ENCODE assay signal across 8 cellular contexts in the genomic region with DNA sequence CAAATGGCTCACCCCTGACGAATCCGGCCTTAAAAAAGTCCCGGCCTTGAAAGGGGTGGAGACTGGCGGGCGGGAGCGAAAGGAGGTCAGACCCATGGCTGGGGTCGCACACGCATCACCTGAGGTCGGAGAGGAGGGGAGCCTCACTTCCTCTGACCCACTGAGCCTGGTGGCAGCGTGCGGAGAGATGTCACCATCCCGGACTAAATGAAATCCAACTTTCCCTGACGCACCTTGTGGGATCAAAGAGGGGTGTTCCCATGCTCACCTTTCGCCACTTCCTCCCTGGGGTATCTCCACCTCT. TPM values are rescaled to one million over a fixed set of nuclear protein-coding genes. Genes with fewer than 3 reads are reported as not detected.
A peak's percentile ranks its signal among the peaks of the same experiment; 100 is the strongest.
DNase-seq lines count a peak whose midpoint lies in the region; ATAC-seq and TF ChIP-seq lines count a peak whose summit lies in the region.

No MANE protein-coding gene starts in this region.

- H3K27me3 ChIP-seq in GM23248 (replicated peaks; ENCODE audit: insufficient read depth): no peaks in the 10 kb centered on the region
- no peaks in the 10 kb centered on the region for H3K27me3 ChIP-seq in esophagus (ENCODE audit: control insufficient read depth in 1 of 2, insufficient read depth in 2 of 2, low read length in 2 of 2)
- no peaks in the 10 kb centered on the region for H3K27me3 ChIP-seq in prostate gland (replicated peaks; ENCODE audit: insufficient read depth)

- H3K9me3 ChIP-seq in GM23248 (ENCODE audit: low read depth): no peaks in the 10 kb centered on the region
- no peaks in the 10 kb centered on the region for H3K9me3 ChIP-seq in esophagus (ENCODE audit: control insufficient read depth in 2 of 2, insufficient read depth in 1 of 2, low read depth in 1 of 2, low read length in 1 of 2)
- H3K9me3 ChIP-seq in prostate gland: no peaks in the 10 kb centered on the region

- peak overlapping the region; percentile 83 for H3K9ac ChIP-seq in GM23248

- peak overlapping the region; percentile 28 for H3K27ac ChIP-seq in GM23248
- peak overlapping the region; percentile 77 to 81 for H3K27ac ChIP-seq in esophagus (ENCODE audit: low read depth in 2 of 2, low read length in 1 of 2)
- peak overlapping the region; percentile 84 to 90 for H3K27ac ChIP-seq in prostate gland

- H3K4me2 ChIP-seq in GM23248 (ENCODE audit: unreplicated experiment): peak overlapping the region; percentile 76

- DNase-seq in GM23248: no peak
- no peak for DNase-seq in prostate gland (ENCODE audit: low spot score)
- DNase-seq in NCI-H82 treated with DMSO at 0.1 percent for 48 hours (lab: John Stamatoyannopoulos, UW; ENCODE audit: unreplicated experiment): no peak

- H2AFZ ChIP-seq in GM23248: peak overlapping the region; percentile 92

- no peaks in the 10 kb centered on the region for H3K36me3 ChIP-seq in GM23248 (ENCODE audit: low read depth)
- H3K36me3 ChIP-seq in esophagus (ENCODE audit: control insufficient read depth in 2 of 2, insufficient read depth in 2 of 2, low read length in 1 of 2): peaks cover 0 to 4% of the 10 kb centered on the region in 2 donors
- H3K36me3 ChIP-seq in prostate gland: no peaks in the 10 kb centered on the region

- peak overlapping the region; percentile 89 for H3K4me3 ChIP-seq in GM23248
- peak overlapping the region; percentile 81 to 84 for H3K4me3 ChIP-seq in esophagus (ENCODE audit: low read depth in 1 of 2, low read length in 2 of 2)
- H3K4me3 ChIP-seq in prostate gland: peak overlapping the region; percentile 59 to 87

- in situ Hi-C loops in GM23248 (cut with MboI): no loop called here

- WGBS in GM23248 (ENCODE audit: low coverage in 1 of 2, low lambda C conversion rate in 2 of 2, missing lambda C conversion rate in 2 of 2), 2 experiments: 2 to 3% methylated on average over 14 of the region's 14 CpGs
- 3% methylated on average over 14 of the region's 14 CpGs for WGBS in esophagus, 2 donors
- WGBS in prostate gland: 6% methylated on average over 14 of the region's 14 CpGs

- H3K79me2 ChIP-seq in GM23248 (ENCODE audit: insufficient read depth): peaks cover 38% of the 10 kb centered on the region

- no peaks in the 10 kb centered on the region for H3K9me2 ChIP-seq in GM23248 (ENCODE audit: insufficient read depth)

- ATAC-seq in SK-N-SH treated with all-trans-retinoic acid at 6 μM for 48 hours (peak; percentile 54; the same call in 2 of the 3 replicates), GM18519 (IDR thresholded peaks at IDR 0.05; ENCODE audit: low FRiP score, unreplicated experiment) (no peak), HG02885 (IDR thresholded peaks at IDR 0.05; ENCODE audit: poor library complexity, unreplicated experiment) (no peak), HG03097 (IDR thresholded peaks at IDR 0.05; ENCODE audit: low FRiP score, unreplicated experiment) (no peak)

- no peak for TF ChIP-seq POLR2A in prostate gland (IDR thresholded peaks at IDR 0.05)

- H3F3A ChIP-seq in GM23248 (ENCODE audit: insufficient read depth): 0 out of 2 replicates have a peak, but pooled peaks cover 8% of the 10 kb centered on the region

- intact Hi-C loops in prostate gland (cut with DNase I): no loop called here

- H3K4me1 ChIP-seq in GM23248 (ENCODE audit: insufficient read depth) (peaks cover 12% of the 10 kb centered on the region), esophagus (ENCODE audit: control insufficient read depth in 2 of 2, insufficient read depth in 2 of 2, low read length in 1 of 2) (peaks cover 0 to 11% of the 10 kb centered on the region in 2 donors), prostate gland (replicated peaks) (peaks cover 8% of the 10 kb centered on the region)

- H4K20me1 ChIP-seq in GM23248 (ENCODE audit: insufficient read depth): no peaks in the 10 kb centered on the region

- TF ChIP-seq CTCF in prostate gland (IDR thresholded peaks at IDR 0.05): no peak

TF ChIP-seq in SK-N-SH treated with all-trans-retinoic acid at 6 μM for 48 hours, 23 proteins besides CTCF, POLR2A, EP300 and RAD21 (continues in another document):
- TF ChIP-seq, protein P1, sequence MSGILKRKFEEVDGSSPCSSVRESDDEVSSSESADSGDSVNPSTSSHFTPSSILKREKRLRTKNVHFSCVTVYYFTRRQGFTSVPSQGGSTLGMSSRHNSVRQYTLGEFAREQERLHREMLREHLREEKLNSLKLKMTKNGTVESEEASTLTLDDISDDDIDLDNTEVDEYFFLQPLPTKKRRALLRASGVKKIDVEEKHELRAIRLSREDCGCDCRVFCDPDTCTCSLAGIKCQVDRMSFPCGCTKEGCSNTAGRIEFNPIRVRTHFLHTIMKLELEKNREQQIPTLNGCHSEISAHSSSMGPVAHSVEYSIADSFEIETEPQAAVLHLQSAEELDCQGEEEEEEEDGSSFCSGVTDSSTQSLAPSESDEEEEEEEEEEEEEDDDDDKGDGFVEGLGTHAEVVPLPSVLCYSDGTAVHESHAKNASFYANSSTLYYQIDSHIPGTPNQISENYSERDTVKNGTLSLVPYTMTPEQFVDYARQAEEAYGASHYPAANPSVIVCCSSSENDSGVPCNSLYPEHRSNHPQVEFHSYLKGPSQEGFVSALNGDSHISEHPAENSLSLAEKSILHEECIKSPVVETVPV (CRISPR knock-in tag; IDR thresholded peaks at IDR 0.05): no peak
- TF ChIP-seq GLIS3 (CRISPR knock-in tag; IDR thresholded peaks at IDR 0.05): no peak
- TF ChIP-seq ZFP30 (CRISPR knock-in tag; IDR thresholded peaks at IDR 0.05): no peak
- no peak for TF ChIP-seq SNAI2 (CRISPR knock-in tag; IDR thresholded peaks at IDR 0.05)
- TF ChIP-seq, protein P2, sequence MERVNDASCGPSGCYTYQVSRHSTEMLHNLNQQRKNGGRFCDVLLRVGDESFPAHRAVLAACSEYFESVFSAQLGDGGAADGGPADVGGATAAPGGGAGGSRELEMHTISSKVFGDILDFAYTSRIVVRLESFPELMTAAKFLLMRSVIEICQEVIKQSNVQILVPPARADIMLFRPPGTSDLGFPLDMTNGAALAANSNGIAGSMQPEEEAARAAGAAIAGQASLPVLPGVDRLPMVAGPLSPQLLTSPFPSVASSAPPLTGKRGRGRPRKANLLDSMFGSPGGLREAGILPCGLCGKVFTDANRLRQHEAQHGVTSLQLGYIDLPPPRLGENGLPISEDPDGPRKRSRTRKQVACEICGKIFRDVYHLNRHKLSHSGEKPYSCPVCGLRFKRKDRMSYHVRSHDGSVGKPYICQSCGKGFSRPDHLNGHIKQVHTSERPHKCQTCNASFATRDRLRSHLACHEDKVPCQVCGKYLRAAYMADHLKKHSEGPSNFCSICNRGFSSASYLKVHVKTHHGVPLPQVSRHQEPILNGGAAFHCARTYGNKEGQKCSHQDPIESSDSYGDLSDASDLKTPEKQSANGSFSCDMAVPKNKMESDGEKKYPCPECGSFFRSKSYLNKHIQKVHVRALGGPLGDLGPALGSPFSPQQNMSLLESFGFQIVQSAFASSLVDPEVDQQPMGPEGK (CRISPR knock-in tag; IDR thresholded peaks at IDR 0.05; ENCODE audit: borderline replicate concordance): no peak
- no peak for TF ChIP-seq RARB (CRISPR knock-in tag; IDR thresholded peaks at IDR 0.05)
- TF ChIP-seq ESRRG (CRISPR knock-in tag; IDR thresholded peaks at IDR 0.05): no peak
- no peak for TF ChIP-seq ZNF565 (CRISPR knock-in tag; conservative IDR thresholded peaks at IDR 0.05; ENCODE audit: low read depth)
- no peak for TF ChIP-seq TOX (CRISPR knock-in tag; IDR thresholded peaks at IDR 0.05; ENCODE audit: borderline replicate concordance)
- TF ChIP-seq OSR1 (CRISPR knock-in tag; IDR thresholded peaks at IDR 0.05): no peak
- TF ChIP-seq BACH2 (CRISPR knock-in tag; IDR thresholded peaks at IDR 0.05; ENCODE audit: borderline replicate concordance): no peak
- TF ChIP-seq PPARA (CRISPR knock-in tag; IDR thresholded peaks at IDR 0.05; ENCODE audit: borderline replicate concordance): no peak
- no peak for TF ChIP-seq ISL1 (CRISPR knock-in tag; IDR thresholded peaks at IDR 0.05)
- TF ChIP-seq, protein P3, sequence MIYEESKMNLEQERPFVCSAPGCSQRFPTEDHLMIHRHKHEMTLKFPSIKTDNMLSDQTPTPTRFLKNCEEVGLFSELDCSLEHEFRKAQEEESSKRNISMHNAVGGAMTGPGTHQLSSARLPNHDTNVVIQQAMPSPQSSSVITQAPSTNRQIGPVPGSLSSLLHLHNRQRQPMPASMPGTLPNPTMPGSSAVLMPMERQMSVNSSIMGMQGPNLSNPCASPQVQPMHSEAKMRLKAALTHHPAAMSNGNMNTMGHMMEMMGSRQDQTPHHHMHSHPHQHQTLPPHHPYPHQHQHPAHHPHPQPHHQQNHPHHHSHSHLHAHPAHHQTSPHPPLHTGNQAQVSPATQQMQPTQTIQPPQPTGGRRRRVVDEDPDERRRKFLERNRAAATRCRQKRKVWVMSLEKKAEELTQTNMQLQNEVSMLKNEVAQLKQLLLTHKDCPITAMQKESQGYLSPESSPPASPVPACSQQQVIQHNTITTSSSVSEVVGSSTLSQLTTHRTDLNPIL (CRISPR knock-in tag; IDR thresholded peaks at IDR 0.05; ENCODE audit: low read depth): no peak

RNA-seq across cellular contexts. Expression of a gene that starts 0.7 kb away (rescaled TPM):
- 22.4 and 24.4 TPM in 2 replicates for total RNA-seq in GM23248 (2014; rRNA removed; shearing (Covaris generic))
- polyA plus RNA-seq in GM23248 (2016; fragmentation: Nextera tagmentation; extraction: Ambion mirVana): 21.3 and 22.7 TPM in 2 replicates
- 1 to 10 TPM; 2.6 to 5.0 TPM for polyA plus RNA-seq in esophagus
- 100 to 1,000 TPM in 1 of 2 donors, 10 to 100 TPM in 1; 20.3 to 114 TPM for total RNA-seq in prostate gland

RNA-seq across cellular contexts. Expression of a gene that starts 36.2 kb away (rescaled TPM):
- 0.22 TPM in 1 of 2 replicates, not detected in the other for total RNA-seq in GM23248 (2014; rRNA removed; shearing (Covaris generic))
- polyA plus RNA-seq in GM23248 (2016; fragmentation: Nextera tagmentation; extraction: Ambion mirVana): 0.11 TPM in 1 of 2 replicates, not detected in the other
- not detected for polyA plus RNA-seq in esophagus
- total RNA-seq in prostate gland: not detected

RNA-seq across cellular contexts. Expression of a gene that starts 38.4 kb away (rescaled TPM):
- total RNA-seq in GM23248 (2014; rRNA removed; shearing (Covaris generic)): 12.1 and 16.8 TPM in 2 replicates
- polyA plus RNA-seq in GM23248 (2016; fragmentation: Nextera tagmentation; extraction: Ambion mirVana) (18.0 and 18.1 TPM in 2 replicates), esophagus (1 to 10 TPM; 3.3 to 5.0 TPM)
- total RNA-seq in prostate gland: 10 to 100 TPM; 18.6 to 36.7 TPM

Comparison
In these comparisons a context has a peak if more than half of its experiments do, and no peak if none do; other contexts are left out.
1. H3K27ac ChIP-seq: peak in every context shown above with its lines; median percentile 87 in prostate gland; 79 in esophagus; 28 in GM23248.